8 cellular contexts compared by ENCODE assay signal in genomic region chr2:27085670-27086089, GRCh38. TPM values are rescaled to one million over a fixed set of nuclear protein-coding genes. Genes with fewer than 3 reads are reported as not detected.
DNase-seq lines count a peak whose midpoint lies in the region; ATAC-seq and TF ChIP-seq lines count a peak whose summit lies in the region.

No MANE protein-coding gene starts in this region.

- H2AFZ ChIP-seq in osteoblast (ENCODE audit: low read length) = no peak overlapping the region

- H3K27me3 Mint-ChIP-seq in activated naive CD8-positive, alpha-beta T cell treated with anti-CD3 and anti-CD28 coated beads, Interleukin-2, amount 50 U/mL, for 24 hours = no peaks in the 10 kb centered on the region

- no peaks in the 10 kb centered on the region for H3K9me3 ChIP-seq in HEK293 (ENCODE audit: control insufficient read depth, insufficient read depth, low read depth, low read length)
- no peaks in the 10 kb centered on the region for H3K9me3 ChIP-seq in heart left ventricle
- H3K9me3 ChIP-seq in osteoblast (ENCODE audit: low read depth, low read length) = no peaks in the 10 kb centered on the region

- H3K27ac ChIP-seq in HEK293 (ENCODE audit: extremely low read depth, low read depth, low read length) = peak overlapping the region; percentile 72
- H3K27ac ChIP-seq in heart left ventricle = peak overlapping the region; percentile 78 to 96 (median 94)
- peak overlapping the region; percentile 17 for H3K27ac ChIP-seq in osteoblast (ENCODE audit: low read depth, low read length)

- POLR2A ChIA-PET in HEK293 (lab: Yijun Ruan, JAX) = interaction anchor here (0.8 to 1.5 kb wide), 3 partner anchors 10 to 35 kb away, joined by 3 to 5 read pairs (median 4); partner anchors contain the start of gene OST4

- H3K4me3 ChIP-seq in HEK293 (ENCODE audit: low read depth, low read length) = peak overlapping the region; percentile 46
- H3K4me3 ChIP-seq in heart left ventricle = peak overlapping the region; percentile 54 to 88 (median 74)
- H3K4me3 ChIP-seq in osteoblast (ENCODE audit: insufficient read depth, low read length) = peak overlapping the region; percentile 73

- peaks cover 0 to 7% of the 10 kb centered on the region in 2 experiments; a peak in 1 of 3 replicates for H3K36me3 ChIP-seq in HEK293 (ENCODE audit: control insufficient read depth in 2 of 2, insufficient read depth in 1 of 2, low read length in 2 of 2)
- peaks cover 0 to 3% (median 0%) of the 10 kb centered on the region in 9 donors for H3K36me3 ChIP-seq in heart left ventricle
- peaks cover 27% of the 10 kb centered on the region for H3K36me3 ChIP-seq in osteoblast (ENCODE audit: insufficient read depth, low read length)

- H3K4me1 ChIP-seq in HEK293 (ENCODE audit: control insufficient read depth, insufficient read depth, low read length) = peaks cover 8% of the 10 kb centered on the region
- peaks cover 4 to 50% (median 29%) of the 10 kb centered on the region in 12 donors for H3K4me1 ChIP-seq in heart left ventricle
- H3K4me1 ChIP-seq in osteoblast (ENCODE audit: insufficient read depth, low read length) = peaks cover 14% of the 10 kb centered on the region

- H3K4me2 ChIP-seq in osteoblast (ENCODE audit: insufficient read depth, low read length) = peak overlapping the region; percentile 79

- intact Hi-C loops in heart left ventricle (cut with DNase I) = loop anchor here (1.0 to 10.0 kb wide), 8 partner anchors 33 to 125 kb away; partner anchors contain the start of genes TMEM214 (in 5 of the 10) and AGBL5 (in 3 of the 10)

- CTCF ChIA-PET in HEK293 (lab: Yijun Ruan, JAX) = interaction anchor here (0.7 to 3.3 kb wide), 5 partner anchors 13 to 896 kb away, joined by 3 to 44 read pairs (median 5); no protein-coding TSS in a partner anchor

- peak overlapping the region; percentile 35 for H3K27ac Mint-ChIP-seq in activated naive CD8-positive, alpha-beta T cell treated with anti-CD3 and anti-CD28 coated beads, Interleukin-2, amount 50 U/mL, for 24 hours

- H3K9me3 Mint-ChIP-seq in activated naive CD8-positive, alpha-beta T cell treated with anti-CD3 and anti-CD28 coated beads, Interleukin-2, amount 50 U/mL, for 24 hours = no peaks in the 10 kb centered on the region

- DNase-seq in NCI-H146 (lab: John Stamatoyannopoulos, UW) (peak; percentile 49), NCI-H146 treated with DMSO at 0.1 percent for 48 hours (lab: John Stamatoyannopoulos, UW; ENCODE audit: unreplicated experiment) (no peak), NCI-H460 (ENCODE audit: extremely low read depth, low read depth) (peak; percentile 76), heart left ventricle (peak; percentile 81 to 90 (median 86)), osteoblast (ENCODE audit: insufficient read length, low spot score, missing footprints) (peak; percentile 95)
- peak; percentile 55 for DNase-seq in activated naive CD8-positive, alpha-beta T cell treated with anti-CD3 and anti-CD28 coated beads, Interleukin-2, amount 50 U/mL, for 24 hours
- no peak for DNase-seq in central memory CD4-positive, alpha-beta T cell

- H3K4me1 Mint-ChIP-seq in activated naive CD8-positive, alpha-beta T cell treated with anti-CD3 and anti-CD28 coated beads, Interleukin-2, amount 50 U/mL, for 24 hours = peaks cover 33% of the 10 kb centered on the region

- peak in 1 of 2 donors; percentile 36 for TF ChIP-seq POLR2A in heart left ventricle (IDR thresholded peaks at IDR 0.05)

- peaks cover 27% of the 10 kb centered on the region for H4K20me1 ChIP-seq in osteoblast (ENCODE audit: insufficient read depth, low read length)

- H3K79me2 ChIP-seq in osteoblast (ENCODE audit: insufficient read depth, low read length) = peaks cover 14% of the 10 kb centered on the region

- ATAC-seq in activated naive CD8-positive, alpha-beta T cell treated with anti-CD3 and anti-CD28 coated beads, Interleukin-2, amount 50 U/mL, for 24 hours = no peak
- ATAC-seq in heart left ventricle = peak; percentile 27 to 65 (median 60)

- peak overlapping the region; percentile 80 for H3K4me3 Mint-ChIP-seq in activated naive CD8-positive, alpha-beta T cell treated with anti-CD3 and anti-CD28 coated beads, Interleukin-2, amount 50 U/mL, for 24 hours

- H3K27me3 ChIP-seq in heart left ventricle (no peaks in the 10 kb centered on the region), osteoblast (ENCODE audit: insufficient read depth, low read length) (no peaks in the 10 kb centered on the region)

- TF ChIP-seq CTCF in HEK293 (tag by site-specific recombination; IDR thresholded peaks at IDR 0.05) (peak; percentile 91), heart left ventricle (IDR thresholded peaks at IDR 0.05) (peak in 11 of 12 donors; percentile 20 to 71 (median 47)), osteoblast (IDR thresholded peaks at IDR 0.05; ENCODE audit: extremely low read depth, low read depth, low read length) (peak; percentile 49)

- WGBS in heart left ventricle, 4 donors = 0 to 2% (median 1%) methylated on average over 24 to 38 of the region's 38 CpGs

- H3K36me3 Mint-ChIP-seq in activated naive CD8-positive, alpha-beta T cell treated with anti-CD3 and anti-CD28 coated beads, Interleukin-2, amount 50 U/mL, for 24 hours (ENCODE audit: low read depth) = no peaks in the 10 kb centered on the region

TF ChIP-seq in HEK293, 187 proteins besides CTCF, POLR2A, EP300 and RAD21 (continues in another document):
- peak; percentile 62 for TF ChIP-seq KLF1 (tag by site-specific recombination; IDR thresholded peaks at IDR 0.05)
- TF ChIP-seq ZNF658 (tag by site-specific recombination; IDR thresholded peaks at IDR 0.05) = no peak
- TF ChIP-seq SCRT2 (tag by site-specific recombination; IDR thresholded peaks at IDR 0.05) = no peak
- no peak for TF ChIP-seq YY1 (tag by site-specific recombination; IDR thresholded peaks at IDR 0.05)
- peak; percentile 79 for TF ChIP-seq ZNF335 (tag by site-specific recombination; conservative IDR thresholded peaks at IDR 0.05)
- TF ChIP-seq ZNF48 (tag by site-specific recombination; IDR thresholded peaks at IDR 0.05) = no peak
- TF ChIP-seq ZNF132 (tag by site-specific recombination; IDR thresholded peaks at IDR 0.05; ENCODE audit: borderline replicate concordance) = no peak
- TF ChIP-seq ZFP37 (tag by site-specific recombination; IDR thresholded peaks at IDR 0.05) = peak; percentile 47; the same call in 1 of the 2 replicates
- 0 out of 2 replicates have a peak, but pooled peaks have one; percentile 37 for TF ChIP-seq PATZ1 (tag by site-specific recombination; IDR thresholded peaks at IDR 0.05)
- peak; percentile 11; the same call in 1 of the 2 replicates for TF ChIP-seq ZBTB48 (tag by site-specific recombination; IDR thresholded peaks at IDR 0.05)
- TF ChIP-seq ZNF221 (tag by site-specific recombination; IDR thresholded peaks at IDR 0.05; ENCODE audit: borderline replicate concordance) = no peak
- no peak for TF ChIP-seq ZNF473 (tag by site-specific recombination; IDR thresholded peaks at IDR 0.05)
- no peak for TF ChIP-seq OSR2 (tag by site-specific recombination; IDR thresholded peaks at IDR 0.05)
- peak; percentile 17; the same call in 1 of the 2 replicates for TF ChIP-seq SP3 (tag by site-specific recombination; IDR thresholded peaks at IDR 0.05)

RNA-seq across cellular contexts. Expression of gene KHK, which starts 0.9 kb away (rescaled TPM):
- 1.2 and 1.7 TPM in 2 replicates for total RNA-seq in NCI-H460 (2014; rRNA removed; shearing (Covaris generic))
- 4.6 and 10.6 TPM in 2 replicates for polyA plus RNA-seq in NCI-H460 (2014; cell fraction: nucleus; rRNA removed)
- total RNA-seq in heart left ventricle (1 to 10 TPM in 8 of 9 donors, under 1 TPM in 1; 0.89 to 3.9 (median 1.8) TPM), osteoblast (0.29 and 0.36 TPM in 2 replicates)
- polyA plus RNA-seq in heart left ventricle = 1 to 10 TPM; 1.3 to 2.0 TPM

RNA-seq across cellular contexts. Expression of gene EMILIN1, which starts 7.3 kb away (rescaled TPM):
- 0.22 TPM in 1 of 2 replicates, not detected in the other for total RNA-seq in NCI-H460 (2014; rRNA removed; shearing (Covaris generic))
- polyA plus RNA-seq in NCI-H460 (2014; cell fraction: nucleus; rRNA removed) = 0.07 and 0.74 TPM in 2 replicates
- 10 to 100 TPM in 8 of 9 donors, 1 to 10 TPM in 1; 7.5 to 76.9 (median 16.3) TPM for total RNA-seq in heart left ventricle
- 10 to 100 TPM; 21.0 to 31.2 TPM for polyA plus RNA-seq in heart left ventricle
- 137 and 138 TPM in 2 replicates for total RNA-seq in osteoblast

RNA-seq across cellular contexts. Expression of gene OST4, which starts 14.2 kb away (rescaled TPM):
- total RNA-seq in NCI-H460 (2014; rRNA removed; shearing (Covaris generic)) = 255 and 293 TPM in 2 replicates
- polyA plus RNA-seq in NCI-H460 (2014; cell fraction: nucleus; rRNA removed) = 217 and 273 TPM in 2 replicates
- total RNA-seq in heart left ventricle (100 to 1,000 TPM; 215 to 466 (median 343) TPM), osteoblast (202 and 235 TPM in 2 replicates)
- polyA plus RNA-seq in heart left ventricle = 100 to 1,000 TPM; 335 to 517 TPM

RNA-seq across cellular contexts. Expression of gene CGREF1, which starts 33.2 kb away (rescaled TPM):
- 43.2 and 45.2 TPM in 2 replicates for total RNA-seq in NCI-H460 (2014; rRNA removed; shearing (Covaris generic))
- 67.1 and 68.9 TPM in 2 replicates for polyA plus RNA-seq in NCI-H460 (2014; cell fraction: nucleus; rRNA removed)
- total RNA-seq in heart left ventricle (1 to 10 TPM in 4 of 9 donors, under 1 TPM in 4, not detected in 1; 0.24 to 2.7 (median 1.0) TPM), osteoblast (6.8 and 14.5 TPM in 2 replicates)
- polyA plus RNA-seq in heart left ventricle = under 1 TPM; 0.67 to 0.99 TPM

RNA-seq across cellular contexts. Expression of gene AGBL5, which starts 34.2 kb away (rescaled TPM):
- 35.4 and 39.5 TPM in 2 replicates for total RNA-seq in NCI-H460 (2014; rRNA removed; shearing (Covaris generic))
- polyA plus RNA-seq in NCI-H460 (2014; cell fraction: nucleus; rRNA removed) = 19.5 and 24.6 TPM in 2 replicates
- total RNA-seq in heart left ventricle = 10 to 100 TPM in 4 of 9 donors, 1 to 10 TPM in 5; 4.9 to 12.5 (median 9.9) TPM
- 1 to 10 TPM; 4.5 to 7.9 TPM for polyA plus RNA-seq in heart left ventricle
- 24.6 and 26.8 TPM in 2 replicates for total RNA-seq in osteoblast

Comparison
In these comparisons a context has a peak if more than half of its experiments do, and no peak if none do; other contexts are left out.
1. DNase-seq: peak in NCI-H146 (single experiment), NCI-H460 (single experiment), activated naive CD8-positive, alpha-beta T cell treated with anti-CD3 and anti-CD28 coated beads, Interleukin-2, amount 50 U/mL, for 24 hours (single experiment), heart left ventricle (5 of 5) and osteoblast (single experiment); none in NCI-H146 treated with DMSO at 0.1 percent for 48 hours (single experiment) and central memory CD4-positive, alpha-beta T cell (single experiment).
2. H3K27ac ChIP-seq: peak in every context shown above with its lines; median percentile 94 in heart left ventricle; 72 in HEK293; 17 in osteoblast.
3. Peak in every context shown above with its lines, with median percentiles within 50 percentile points of each other: H3K4me3 ChIP-seq and CTCF ChIP-seq.